1 cellular context compared by ENCODE assay signal in genomic region chr10:103618575-103619423, GRCh38.
TF ChIP-seq lines count a peak whose summit lies in the region.

No MANE protein-coding gene starts in this region.

TF ChIP-seq in liver, 16 proteins besides CTCF, POLR2A, EP300 and RAD21 (continued from another document):
- TF ChIP-seq, protein P1, sequence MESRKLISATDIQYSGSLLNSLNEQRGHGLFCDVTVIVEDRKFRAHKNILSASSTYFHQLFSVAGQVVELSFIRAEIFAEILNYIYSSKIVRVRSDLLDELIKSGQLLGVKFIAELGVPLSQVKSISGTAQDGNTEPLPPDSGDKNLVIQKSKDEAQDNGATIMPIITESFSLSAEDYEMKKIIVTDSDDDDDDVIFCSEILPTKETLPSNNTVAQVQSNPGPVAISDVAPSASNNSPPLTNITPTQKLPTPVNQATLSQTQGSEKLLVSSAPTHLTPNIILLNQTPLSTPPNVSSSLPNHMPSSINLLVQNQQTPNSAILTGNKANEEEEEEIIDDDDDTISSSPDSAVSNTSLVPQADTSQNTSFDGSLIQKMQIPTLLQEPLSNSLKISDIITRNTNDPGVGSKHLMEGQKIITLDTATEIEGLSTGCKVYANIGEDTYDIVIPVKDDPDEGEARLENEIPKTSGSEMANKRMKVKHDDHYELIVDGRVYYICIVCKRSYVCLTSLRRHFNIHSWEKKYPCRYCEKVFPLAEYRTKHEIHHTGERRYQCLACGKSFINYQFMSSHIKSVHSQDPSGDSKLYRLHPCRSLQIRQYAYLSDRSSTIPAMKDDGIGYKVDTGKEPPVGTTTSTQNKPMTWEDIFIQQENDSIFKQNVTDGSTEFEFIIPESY (IDR thresholded peaks at IDR 0.05) = no peak
- no peak for TF ChIP-seq FOXA2 (IDR thresholded peaks at IDR 0.05)
- no peak for TF ChIP-seq GABPA (IDR thresholded peaks at IDR 0.05 in 1 of 2, conservative IDR thresholded peaks at IDR 0.05 in 1 of 2)
